1 cellular context compared by ENCODE assay signal in the genomic region with DNA sequence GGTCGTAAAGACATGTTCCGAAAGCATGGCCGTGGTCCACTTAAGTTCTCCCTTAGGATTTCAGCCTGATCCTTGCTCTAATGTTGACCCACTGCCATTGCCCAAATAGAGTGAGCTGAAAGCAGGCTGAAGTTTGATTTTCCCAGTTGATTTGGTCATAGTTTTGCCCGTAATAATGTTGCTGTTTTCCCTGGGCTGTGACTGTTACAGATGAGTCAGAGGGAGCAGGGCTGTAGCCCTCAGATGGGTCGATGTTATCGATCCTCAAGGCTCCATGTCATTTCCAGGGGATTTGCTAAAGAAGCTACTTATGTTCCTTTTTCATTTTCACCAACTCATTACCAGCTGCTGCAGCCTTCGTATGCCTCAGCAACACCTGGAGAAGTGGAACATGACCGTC.
TF ChIP-seq lines count a peak whose summit lies in the region.

No MANE protein-coding gene starts in this region.

TF ChIP-seq in K562, 482 proteins besides CTCF, POLR2A, EP300 and RAD21 (continued from another document):
- TF ChIP-seq, protein P1, sequence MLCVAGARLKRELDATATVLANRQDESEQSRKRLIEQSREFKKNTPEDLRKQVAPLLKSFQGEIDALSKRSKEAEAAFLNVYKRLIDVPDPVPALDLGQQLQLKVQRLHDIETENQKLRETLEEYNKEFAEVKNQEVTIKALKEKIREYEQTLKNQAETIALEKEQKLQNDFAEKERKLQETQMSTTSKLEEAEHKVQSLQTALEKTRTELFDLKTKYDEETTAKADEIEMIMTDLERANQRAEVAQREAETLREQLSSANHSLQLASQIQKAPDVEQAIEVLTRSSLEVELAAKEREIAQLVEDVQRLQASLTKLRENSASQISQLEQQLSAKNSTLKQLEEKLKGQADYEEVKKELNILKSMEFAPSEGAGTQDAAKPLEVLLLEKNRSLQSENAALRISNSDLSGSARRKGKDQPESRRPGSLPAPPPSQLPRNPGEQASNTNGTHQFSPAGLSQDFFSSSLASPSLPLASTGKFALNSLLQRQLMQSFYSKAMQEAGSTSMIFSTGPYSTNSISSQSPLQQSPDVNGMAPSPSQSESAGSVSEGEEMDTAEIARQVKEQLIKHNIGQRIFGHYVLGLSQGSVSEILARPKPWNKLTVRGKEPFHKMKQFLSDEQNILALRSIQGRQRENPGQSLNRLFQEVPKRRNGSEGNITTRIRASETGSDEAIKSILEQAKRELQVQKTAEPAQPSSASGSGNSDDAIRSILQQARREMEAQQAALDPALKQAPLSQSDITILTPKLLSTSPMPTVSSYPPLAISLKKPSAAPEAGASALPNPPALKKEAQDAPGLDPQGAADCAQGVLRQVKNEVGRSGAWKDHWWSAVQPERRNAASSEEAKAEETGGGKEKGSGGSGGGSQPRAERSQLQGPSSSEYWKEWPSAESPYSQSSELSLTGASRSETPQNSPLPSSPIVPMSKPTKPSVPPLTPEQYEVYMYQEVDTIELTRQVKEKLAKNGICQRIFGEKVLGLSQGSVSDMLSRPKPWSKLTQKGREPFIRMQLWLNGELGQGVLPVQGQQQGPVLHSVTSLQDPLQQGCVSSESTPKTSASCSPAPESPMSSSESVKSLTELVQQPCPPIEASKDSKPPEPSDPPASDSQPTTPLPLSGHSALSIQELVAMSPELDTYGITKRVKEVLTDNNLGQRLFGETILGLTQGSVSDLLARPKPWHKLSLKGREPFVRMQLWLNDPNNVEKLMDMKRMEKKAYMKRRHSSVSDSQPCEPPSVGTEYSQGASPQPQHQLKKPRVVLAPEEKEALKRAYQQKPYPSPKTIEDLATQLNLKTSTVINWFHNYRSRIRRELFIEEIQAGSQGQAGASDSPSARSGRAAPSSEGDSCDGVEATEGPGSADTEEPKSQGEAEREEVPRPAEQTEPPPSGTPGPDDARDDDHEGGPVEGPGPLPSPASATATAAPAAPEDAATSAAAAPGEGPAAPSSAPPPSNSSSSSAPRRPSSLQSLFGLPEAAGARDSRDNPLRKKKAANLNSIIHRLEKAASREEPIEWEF (CRISPR knock-in tag; IDR thresholded peaks at IDR 0.05) = no peak
- TF ChIP-seq, protein P2, sequence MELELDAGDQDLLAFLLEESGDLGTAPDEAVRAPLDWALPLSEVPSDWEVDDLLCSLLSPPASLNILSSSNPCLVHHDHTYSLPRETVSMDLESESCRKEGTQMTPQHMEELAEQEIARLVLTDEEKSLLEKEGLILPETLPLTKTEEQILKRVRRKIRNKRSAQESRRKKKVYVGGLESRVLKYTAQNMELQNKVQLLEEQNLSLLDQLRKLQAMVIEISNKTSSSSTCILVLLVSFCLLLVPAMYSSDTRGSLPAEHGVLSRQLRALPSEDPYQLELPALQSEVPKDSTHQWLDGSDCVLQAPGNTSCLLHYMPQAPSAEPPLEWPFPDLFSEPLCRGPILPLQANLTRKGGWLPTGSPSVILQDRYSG (tag; conservative IDR thresholded peaks at IDR 0.05; ENCODE audit: low read depth) = no peak
- TF ChIP-seq CREB3L1 (IDR thresholded peaks at IDR 0.05; ENCODE audit: borderline replicate concordance, low read depth) = no peak
